Comparison of ENCODE assay signal across 1 cellular context in the genomic region with DNA sequence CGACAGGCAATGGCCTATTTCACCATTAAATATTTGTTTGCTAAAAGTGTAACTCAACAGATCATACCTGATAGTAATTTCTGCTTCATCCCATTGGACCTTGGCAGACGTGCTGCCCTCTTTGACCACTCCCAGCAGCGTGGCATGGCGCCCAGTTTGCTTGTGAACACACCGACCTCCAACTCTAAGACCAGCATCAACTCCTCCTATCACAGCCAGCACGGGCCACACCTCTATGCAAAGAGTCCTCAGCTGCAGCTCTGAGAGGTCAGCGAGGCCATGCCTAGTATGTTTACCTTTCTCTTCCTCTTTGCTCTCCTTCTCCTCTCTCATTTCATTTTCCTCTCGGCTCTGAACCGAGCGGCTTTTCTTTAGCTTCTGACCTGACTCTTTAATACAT.
TF ChIP-seq lines count a peak whose summit lies in the region.

No MANE protein-coding gene starts in this region.

TF ChIP-seq in GM23338, 12 proteins besides CTCF, POLR2A, EP300 and RAD21 (continued from another document):
- TF ChIP-seq, protein P1, sequence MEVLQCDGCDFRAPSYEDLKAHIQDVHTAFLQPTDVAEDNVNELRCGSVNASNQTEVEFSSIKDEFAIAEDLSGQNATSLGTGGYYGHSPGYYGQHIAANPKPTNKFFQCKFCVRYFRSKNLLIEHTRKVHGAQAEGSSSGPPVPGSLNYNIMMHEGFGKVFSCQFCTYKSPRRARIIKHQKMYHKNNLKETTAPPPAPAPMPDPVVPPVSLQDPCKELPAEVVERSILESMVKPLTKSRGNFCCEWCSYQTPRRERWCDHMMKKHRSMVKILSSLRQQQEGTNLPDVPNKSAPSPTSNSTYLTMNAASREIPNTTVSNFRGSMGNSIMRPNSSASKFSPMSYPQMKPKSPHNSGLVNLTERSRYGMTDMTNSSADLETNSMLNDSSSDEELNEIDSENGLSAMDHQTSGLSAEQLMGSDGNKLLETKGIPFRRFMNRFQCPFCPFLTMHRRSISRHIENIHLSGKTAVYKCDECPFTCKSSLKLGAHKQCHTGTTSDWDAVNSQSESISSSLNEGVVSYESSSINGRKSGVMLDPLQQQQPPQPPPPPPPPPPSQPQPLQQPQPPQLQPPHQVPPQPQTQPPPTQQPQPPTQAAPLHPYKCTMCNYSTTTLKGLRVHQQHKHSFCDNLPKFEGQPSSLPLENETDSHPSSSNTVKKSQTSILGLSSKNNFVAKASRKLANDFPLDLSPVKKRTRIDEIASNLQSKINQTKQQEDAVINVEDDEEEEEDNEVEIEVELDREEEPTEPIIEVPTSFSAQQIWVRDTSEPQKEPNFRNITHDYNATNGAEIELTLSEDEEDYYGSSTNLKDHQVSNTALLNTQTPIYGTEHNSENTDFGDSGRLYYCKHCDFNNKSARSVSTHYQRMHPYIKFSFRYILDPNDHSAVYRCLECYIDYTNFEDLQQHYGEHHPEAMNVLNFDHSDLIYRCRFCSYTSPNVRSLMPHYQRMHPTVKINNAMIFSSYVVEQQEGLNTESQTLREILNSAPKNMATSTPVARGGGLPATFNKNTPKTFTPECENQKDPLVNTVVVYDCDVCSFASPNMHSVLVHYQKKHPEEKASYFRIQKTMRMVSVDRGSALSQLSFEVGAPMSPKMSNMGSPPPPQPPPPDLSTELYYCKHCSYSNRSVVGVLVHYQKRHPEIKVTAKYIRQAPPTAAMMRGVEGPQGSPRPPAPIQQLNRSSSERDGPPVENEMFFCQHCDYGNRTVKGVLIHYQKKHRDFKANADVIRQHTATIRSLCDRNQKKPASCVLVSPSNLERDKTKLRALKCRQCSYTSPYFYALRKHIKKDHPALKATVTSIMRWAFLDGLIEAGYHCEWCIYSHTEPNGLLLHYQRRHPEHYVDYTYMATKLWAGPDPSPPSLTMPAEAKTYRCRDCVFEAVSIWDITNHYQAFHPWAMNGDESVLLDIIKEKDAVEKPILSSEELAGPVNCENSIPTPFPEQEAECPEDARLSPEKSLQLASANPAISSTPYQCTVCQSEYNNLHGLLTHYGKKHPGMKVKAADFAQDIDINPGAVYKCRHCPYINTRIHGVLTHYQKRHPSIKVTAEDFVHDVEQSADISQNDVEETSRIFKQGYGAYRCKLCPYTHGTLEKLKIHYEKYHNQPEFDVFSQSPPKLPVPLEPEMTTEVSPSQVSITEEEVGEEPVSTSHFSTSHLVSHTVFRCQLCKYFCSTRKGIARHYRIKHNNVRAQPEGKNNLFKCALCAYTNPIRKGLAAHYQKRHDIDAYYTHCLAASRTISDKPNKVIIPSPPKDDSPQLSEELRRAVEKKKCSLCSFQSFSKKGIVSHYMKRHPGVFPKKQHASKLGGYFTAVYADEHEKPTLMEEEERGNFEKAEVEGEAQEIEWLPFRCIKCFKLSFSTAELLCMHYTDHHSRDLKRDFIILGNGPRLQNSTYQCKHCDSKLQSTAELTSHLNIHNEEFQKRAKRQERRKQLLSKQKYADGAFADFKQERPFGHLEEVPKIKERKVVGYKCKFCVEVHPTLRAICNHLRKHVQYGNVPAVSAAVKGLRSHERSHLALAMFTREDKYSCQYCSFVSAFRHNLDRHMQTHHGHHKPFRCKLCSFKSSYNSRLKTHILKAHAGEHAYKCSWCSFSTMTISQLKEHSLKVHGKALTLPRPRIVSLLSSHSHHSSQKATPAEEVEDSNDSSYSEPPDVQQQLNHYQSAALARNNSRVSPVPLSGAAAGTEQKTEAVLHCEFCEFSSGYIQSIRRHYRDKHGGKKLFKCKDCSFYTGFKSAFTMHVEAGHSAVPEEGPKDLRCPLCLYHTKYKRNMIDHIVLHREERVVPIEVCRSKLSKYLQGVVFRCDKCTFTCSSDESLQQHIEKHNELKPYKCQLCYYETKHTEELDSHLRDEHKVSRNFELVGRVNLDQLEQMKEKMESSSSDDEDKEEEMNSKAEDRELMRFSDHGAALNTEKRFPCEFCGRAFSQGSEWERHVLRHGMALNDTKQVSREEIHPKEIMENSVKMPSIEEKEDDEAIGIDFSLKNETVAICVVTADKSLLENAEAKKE (CRISPR knock-in tag; IDR thresholded peaks at IDR 0.05), result no peak
- no peak for TF ChIP-seq ZNF114 (CRISPR knock-in tag; IDR thresholded peaks at IDR 0.05)
